Comparison of ENCODE assay signal across 14 cellular contexts in the genomic region with DNA sequence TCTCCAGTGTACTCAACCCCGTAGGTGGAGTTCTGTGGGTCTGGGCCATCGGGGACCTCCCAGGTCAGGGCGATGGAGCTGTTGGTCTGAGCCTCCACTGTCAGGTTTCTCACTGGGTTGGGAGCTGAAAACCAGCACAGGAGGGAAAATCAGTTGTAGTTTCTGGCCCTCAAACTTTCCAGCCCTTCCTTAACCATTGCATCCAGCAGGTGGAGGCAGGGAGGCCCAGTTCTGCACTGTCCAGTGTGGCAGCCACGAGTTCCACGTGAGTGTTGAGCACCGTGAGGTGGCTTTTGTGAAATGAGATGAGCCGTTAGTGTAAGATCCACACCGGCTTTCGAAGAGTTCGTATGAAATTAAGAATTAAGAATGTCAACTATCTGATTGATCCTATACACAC. TPM values are rescaled to one million over a fixed set of nuclear protein-coding genes. Genes with fewer than 3 reads are reported as not detected.
DNase-seq lines count a peak whose midpoint lies in the region; TF ChIP-seq lines count a peak whose summit lies in the region.
"Not testable (repeated sequence)": the region's sequence is repeated elsewhere in the genome, so short reads cannot be mapped to it uniquely, and the experiment has no call there.
"Had no signal": no experiment of that assay in that cellular context is flagged by ENCODE, and none has a peak within 500 bp of the region (broad histone marks: within the 10 kb centered on the region; RNA-seq: fewer than 3 reads in every experiment).

No MANE protein-coding gene starts in this region.

- H3K36me3 ChIP-seq in BE2C; hepatocyte (replicated peaks; ENCODE audit: insufficient read depth, low read depth): not testable (repeated sequence)

- H3K9me3 Mint-ChIP-seq in osteocyte (ENCODE audit: unreplicated experiment) = not testable (repeated sequence)

- not testable (repeated sequence) for DNase-seq in BE2C; LNCaP clone FGC (ENCODE audit: low read depth); osteocyte (ENCODE audit: extremely low spot score, unreplicated experiment)
- DNase-seq in SK-MEL-5 (ENCODE audit: low read depth, low spot score) (peak; percentile 27), dermis blood vessel endothelial cell (peak; percentile 40), hepatocyte (ENCODE audit: low spot score) (peak; percentile 5)

- H3K27me3 ChIP-seq in BE2C, hepatocyte: not testable (repeated sequence)

- 88% methylated on average over 10 of the region's 10 CpGs for WGBS in hepatocyte (ENCODE audit: low lambda C conversion rate, missing lambda C conversion rate)

- H3K4me3 Mint-ChIP-seq in osteocyte (ENCODE audit: unreplicated experiment) = not testable (repeated sequence)

- H3K4me3 ChIP-seq in BE2C (ENCODE audit: low read depth, low read length); LNCaP clone FGC (ENCODE audit: low read depth, low read length); hepatocyte: not testable (repeated sequence)

- H3K27ac Mint-ChIP-seq in osteocyte (ENCODE audit: unreplicated experiment) = not testable (repeated sequence)

- H3K36me3 Mint-ChIP-seq in osteocyte (ENCODE audit: unreplicated experiment) = not testable (repeated sequence)

- not testable (repeated sequence) for H2AFZ ChIP-seq in hepatocyte

- not testable (repeated sequence) for H3K4me1 ChIP-seq in BE2C; hepatocyte (ENCODE audit: insufficient read depth)

- TF ChIP-seq CTCF in BE2C (IDR thresholded peaks at IDR 0.05; ENCODE audit: low read depth, low read length) (peak; percentile 10; the same call in 1 of the 2 replicates), GM12872 (IDR thresholded peaks at IDR 0.05; ENCODE audit: insufficient read depth, low read depth, low read length) (0 out of 3 replicates have a peak, but pooled peaks have one; percentile 19), LNCaP clone FGC (IDR thresholded peaks at IDR 0.05; ENCODE audit: control insufficient read depth, extremely low read depth, insufficient read depth) (0 out of 2 replicates have a peak, but pooled peaks have one; percentile 6), hepatocyte (IDR thresholded peaks at IDR 0.05; ENCODE audit: poor library complexity) (peak; percentile 14), osteocyte (IDR thresholded peaks at IDR 0.05) (peak; percentile 36)

- not testable (repeated sequence) for H3K27ac ChIP-seq in hepatocyte

- H3K27me3 Mint-ChIP-seq in osteocyte (ENCODE audit: unreplicated experiment) = peaks cover 21% of the 10 kb centered on the region

- not testable (repeated sequence) for H3K4me1 Mint-ChIP-seq in osteocyte (ENCODE audit: unreplicated experiment)

- not testable (repeated sequence) for H3K9me3 ChIP-seq in BE2C; hepatocyte (ENCODE audit: low read depth)

- in situ Hi-C loops in SK-MEL-5 (cut with HindIII; ENCODE audit: low pct_unique_long_range_greater_than_20kb, low sequenced_read_pairs) = not testable (repeated sequence)

- H4K20me1 ChIP-seq in hepatocyte (ENCODE audit: insufficient read depth, poor library complexity, severe bottlenecking) = not testable (repeated sequence)

- not testable (repeated sequence) for H3K79me2 ChIP-seq in hepatocyte

- H3K9me2 ChIP-seq in hepatocyte (replicated peaks; ENCODE audit: insufficient read depth) = not testable (repeated sequence)

- not testable (repeated sequence) for H3K4me2 ChIP-seq in hepatocyte

RNA-seq across cellular contexts. Expression of gene PTPRH, which starts 7.1 kb away (rescaled TPM):
- 12.6 TPM for polyA plus RNA-seq in BE2C (2012; ENCODE audit: insufficient read depth, insufficient read length, low read depth)
- total RNA-seq in SK-MEL-5 (2014; rRNA removed; shearing (Covaris generic)) = 29.8 and 38.1 TPM in 2 replicates
- 20.0 and 25.1 TPM in 2 replicates for polyA plus RNA-seq in SK-MEL-5 (2015; cell fraction: cytosol; rRNA removed)
- 35.2 and 39.0 TPM in 2 replicates for polyA plus RNA-seq in SK-MEL-5 (2015; cell fraction: nucleus; rRNA removed)
- 0.17 and 0.19 TPM in 2 replicates for total RNA-seq in dermis blood vessel endothelial cell
- total RNA-seq in hepatocyte = 30.9 and 31.5 TPM in 2 replicates
- polyA plus RNA-seq in hepatocyte = 7.2 and 7.3 TPM in 2 replicates
- total RNA-seq in osteocyte = 0.31 TPM in 1 of 2 replicates, not detected in the other
- total RNA-seq: activated CD4-positive, alpha-beta T cell treated with anti-CD3 and anti-CD28 coated beads, Interleukin-2, amount 10 ng/mL, durations not matched to agents 7 days and 5 days; activated CD8-positive, alpha-beta memory T cell treated with anti-CD3 and anti-CD28 coated beads, Interleukin-2, amount 10 ng/mL, durations not matched to agents 7 days and 5 days; activated T-cell treated with anti-CD3 and anti-CD28 coated beads, Interleukin-2, amount 50 U/mL, for 72 hours had no signal

RNA-seq across cellular contexts. Expression of gene SYT5, which starts 22.1 kb away (rescaled TPM):
- polyA plus RNA-seq in BE2C (2012; ENCODE audit: insufficient read depth, insufficient read length, low read depth) = 21.0 TPM
- total RNA-seq in SK-MEL-5 (2014; rRNA removed; shearing (Covaris generic)) = 0.37 and 1.1 TPM in 2 replicates
- polyA plus RNA-seq in SK-MEL-5 (2015; cell fraction: cytosol; rRNA removed) = 1.7 and 3.8 TPM in 2 replicates
- polyA plus RNA-seq in SK-MEL-5 (2015; cell fraction: nucleus; rRNA removed) = 0.73 and 1.6 TPM in 2 replicates
- total RNA-seq in dermis blood vessel endothelial cell (not detected in 2 replicates), hepatocyte (0.60 and 1.4 TPM in 2 replicates), osteocyte (not detected in 2 replicates)
- 0.86 and 0.98 TPM in 2 replicates for polyA plus RNA-seq in hepatocyte
- total RNA-seq: activated CD8-positive, alpha-beta memory T cell treated with anti-CD3 and anti-CD28 coated beads, Interleukin-2, amount 10 ng/mL, durations not matched to agents 7 days and 5 days; Caco-2; Daoy; Right ventricle myocardium inferior had no signal

RNA-seq across cellular contexts. Expression of gene TMEM86B, which starts 26.4 kb away (rescaled TPM):
- 7.6 TPM for polyA plus RNA-seq in BE2C (2012; ENCODE audit: insufficient read depth, insufficient read length, low read depth)
- total RNA-seq in SK-MEL-5 (2014; rRNA removed; shearing (Covaris generic)) = 0.21 and 0.55 TPM in 2 replicates
- 2.8 and 4.1 TPM in 2 replicates for polyA plus RNA-seq in SK-MEL-5 (2015; cell fraction: cytosol; rRNA removed)
- polyA plus RNA-seq in SK-MEL-5 (2015; cell fraction: nucleus; rRNA removed) = 8.9 and 17.0 TPM in 2 replicates
- total RNA-seq in dermis blood vessel endothelial cell (1.0 and 1.1 TPM in 2 replicates), hepatocyte (18.6 and 21.1 TPM in 2 replicates), osteocyte (2.9 and 3.2 TPM in 2 replicates)
- polyA plus RNA-seq in hepatocyte = 48.6 and 62.3 TPM in 2 replicates

RNA-seq across cellular contexts. Expression of gene DNAAF3, which starts 35.8 kb away (rescaled TPM):
- polyA plus RNA-seq in BE2C (2012; ENCODE audit: insufficient read depth, insufficient read length, low read depth) = 0.77 TPM
- total RNA-seq in SK-MEL-5 (2014; rRNA removed; shearing (Covaris generic)) = 2.8 and 3.2 TPM in 2 replicates
- polyA plus RNA-seq in SK-MEL-5 (2015; cell fraction: cytosol; rRNA removed) = 4.7 and 7.6 TPM in 2 replicates
- polyA plus RNA-seq in SK-MEL-5 (2015; cell fraction: nucleus; rRNA removed) = 13.5 and 25.9 TPM in 2 replicates
- 0.34 and 0.42 TPM in 2 replicates for total RNA-seq in dermis blood vessel endothelial cell
- total RNA-seq in hepatocyte = 0.17 and 1.9 TPM in 2 replicates
- 3.8 and 4.9 TPM in 2 replicates for polyA plus RNA-seq in hepatocyte
- 1.5 and 2.1 TPM in 2 replicates for total RNA-seq in osteocyte
- total RNA-seq: activated CD4-positive, alpha-beta T cell treated with anti-CD3 and anti-CD28 coated beads, Interleukin-2, amount 10 ng/mL, durations not matched to agents 7 days and 5 days had no signal

RNA-seq across cellular contexts. Expression of gene TNNI3, which starts 44.7 kb away (rescaled TPM):
- polyA plus RNA-seq in BE2C (2012; ENCODE audit: insufficient read depth, insufficient read length, low read depth) = 12.3 TPM
- 1.6 and 2.3 TPM in 2 replicates for total RNA-seq in SK-MEL-5 (2014; rRNA removed; shearing (Covaris generic))
- polyA plus RNA-seq in SK-MEL-5 (2015; cell fraction: cytosol; rRNA removed) = 1.6 and 5.0 TPM in 2 replicates
- 1.9 TPM in 1 of 2 replicates, not detected in the other for polyA plus RNA-seq in SK-MEL-5 (2015; cell fraction: nucleus; rRNA removed)
- total RNA-seq in dermis blood vessel endothelial cell (not detected in 2 replicates), hepatocyte (1.4 and 2.9 TPM in 2 replicates), osteocyte (0.57 TPM in 1 of 2 replicates, not detected in the other)
- polyA plus RNA-seq in hepatocyte = 1.4 and 1.6 TPM in 2 replicates
- total RNA-seq: activated CD4-positive, alpha-beta T cell treated with anti-CD3 and anti-CD28 coated beads, Interleukin-2, amount 10 ng/mL, durations not matched to agents 7 days and 5 days; activated CD8-positive, alpha-beta memory T cell treated with anti-CD3 and anti-CD28 coated beads, Interleukin-2, amount 10 ng/mL, durations not matched to agents 7 days and 5 days; occipital lobe had no signal

Comparison
In these comparisons a context has a peak if more than half of its experiments do, and no peak if none do; other contexts are left out.
1. RNA of gene PTPRH, which starts 7.1 kb away (total RNA-seq): 29.8 to 38.1 TPM in SK-MEL-5 and 30.9 to 31.5 TPM in hepatocyte; 0.17 to 0.19 TPM in dermis blood vessel endothelial cell and 0.31 TPM in osteocyte; every median in the first group is over 10 times any median in the second.
2. Peak in every context shown above with its lines, with median percentiles within 50 percentile points of each other: CTCF ChIP-seq.